12 cellular contexts compared by ENCODE assay signal in genomic region chr20:62120365-62120762, GRCh38. TPM values are rescaled to one million over a fixed set of nuclear protein-coding genes. Genes with fewer than 3 reads are reported as not detected.
A peak's percentile ranks its signal among the peaks of the same experiment; 100 is the strongest.
DNase-seq lines count a peak whose midpoint lies in the region; ATAC-seq and TF ChIP-seq lines count a peak whose summit lies in the region.
"Had no signal": no experiment of that assay in that cellular context is flagged by ENCODE, and none has a peak within 500 bp of the region (broad histone marks: within the 10 kb centered on the region; RNA-seq: fewer than 3 reads in every experiment).

No MANE protein-coding gene starts in this region.

- DNase-seq in CD4-positive, CD25-positive, alpha-beta regulatory T cell = no peak
- DNase-seq in HCT116 (ENCODE audit: low read depth, low spot score) = no peak
- DNase-seq in body of pancreas = no peak
- DNase-seq in neural crest cell (ENCODE audit: low read depth, low spot score) = no peak
- no peak for DNase-seq in ureter (ENCODE audit: low spot score)
- DNase-seq in stomach = no peak
- DNase-seq: Calu3; central memory CD4-positive, alpha-beta T cell; NCI-H187; SJCRH30; stimulated activated CD4-positive, alpha-beta T cell treated with anti-CD3 and anti-CD28 coated beads, Interleukin-4, amount 100 ng/mL, for 4 hours had no signal

- TF ChIP-seq EP300 in stomach (IDR thresholded peaks at IDR 0.05) = no peak

- no peaks in the 10 kb centered on the region for H3K9me2 ChIP-seq in HCT116 (ENCODE audit: insufficient read depth)

- H3K27me3 ChIP-seq in CD4-positive, CD25-positive, alpha-beta regulatory T cell (ENCODE audit: control insufficient read depth, insufficient read depth, low read length) = no peaks in the 10 kb centered on the region
- H3K27me3 ChIP-seq in HCT116 (ENCODE audit: insufficient read depth, low read length) (no peaks in the 10 kb centered on the region), body of pancreas (no peaks in the 10 kb centered on the region), stomach (peaks cover 0 to 46% (median 25%) of the 10 kb centered on the region in 3 donors)
- H3K27me3 ChIP-seq: SJCRH30 had no signal

- H2AFZ ChIP-seq in HCT116 (ENCODE audit: low read depth, low read length, poor library complexity, severe bottlenecking) = no peak overlapping the region

- TF ChIP-seq CTCF in HCT116 (IDR thresholded peaks at IDR 0.05 in 2 of 3, conservative IDR thresholded peaks at IDR 0.05 in 1 of 3; ENCODE audit: borderline replicate concordance in 1 of 3, insufficient read depth in 1 of 3, low read depth in 2 of 3, low read length in 2 of 3) = no peak
- TF ChIP-seq CTCF in body of pancreas (IDR thresholded peaks at IDR 0.05) = no peak
- no peak for TF ChIP-seq CTCF in neural crest cell (conservative IDR thresholded peaks at IDR 0.05)
- no peak for TF ChIP-seq CTCF in stomach (IDR thresholded peaks at IDR 0.05)

- TF ChIP-seq RAD21 in HCT116 (IDR thresholded peaks at IDR 0.05; ENCODE audit: low read depth) = no peak

- CTCF ChIA-PET in HCT116 (lab: Charles Lee) = interaction anchor here (1.8 kb wide), 1 partner anchor 110 kb away, joined by 8 read pairs; no protein-coding TSS in a partner anchor

- POLR2A ChIA-PET in HCT116 (lab: Charles Lee) = interaction anchor here (1.8 kb wide), 1 partner anchor 26 kb away, joined by 4 read pairs; no protein-coding TSS in a partner anchor

- TF ChIP-seq POLR2A in HCT116 (IDR thresholded peaks at IDR 0.05; ENCODE audit: borderline replicate concordance, extremely low read depth, insufficient read depth, insufficient read length) (no peak), body of pancreas (IDR thresholded peaks at IDR 0.05) (no peak), stomach (IDR thresholded peaks at IDR 0.05) (no peak)

- intact Hi-C loops in HCT116 (cut with micrococcal nuclease) (loop anchor here (5.0 kb wide), 1 partner anchor 53 kb away; the partner anchor contains the start of gene TAF4), body of pancreas (cut with DNase I) (no loop called here), stomach (cut with DNase I; ENCODE audit: low total_unique reads) (no loop called here)

- H4K20me1 ChIP-seq in HCT116 (ENCODE audit: insufficient read depth) = no peaks in the 10 kb centered on the region; the same call in 1 of the 2 replicates

- peak overlapping the region in 2 of 3 donors; percentile 92 to 97 for H3K27ac Mint-ChIP-seq in CD4-positive, CD25-positive, alpha-beta regulatory T cell
- no peak overlapping the region for H3K27ac Mint-ChIP-seq in neural crest cell (ENCODE audit: unreplicated experiment)

- WGBS in body of pancreas, 2 donors = 71 to 80% methylated on average over 5 of the region's 5 CpGs
- 89 to 95% (median 92%) methylated on average over 5 of the region's 5 CpGs for WGBS in stomach, 5 donors

- peak overlapping the region; percentile 64 to 93 (median 92) for H3K4me3 Mint-ChIP-seq in CD4-positive, CD25-positive, alpha-beta regulatory T cell
- peak overlapping the region; percentile 74 for H3K4me3 Mint-ChIP-seq in neural crest cell

- RAD21 ChIA-PET in HCT116 (lab: Charles Lee; ENCODE audit: low non-redundant PET in 1 of 2, low total read pairs in 2 of 2, uncharacterized antibody in 2 of 2, unreplicated experiment in 2 of 2) = interaction anchor here in 1 of 2 experiments (0.7 kb wide), 1 partner anchor 32 kb away, joined by 3 read pairs; no protein-coding TSS in a partner anchor

- H3K4me1 ChIP-seq in CD4-positive, CD25-positive, alpha-beta regulatory T cell (ENCODE audit: control insufficient read depth, insufficient read depth, low read length, poor library complexity, severe bottlenecking) = peaks cover 48% of the 10 kb centered on the region
- H3K4me1 ChIP-seq in HCT116 (ENCODE audit: control insufficient read depth in 1 of 2, insufficient read depth in 2 of 2, low read length in 2 of 2) = peaks cover 12 to 26% of the 10 kb centered on the region in 2 experiments
- peaks cover 46% of the 10 kb centered on the region for H3K4me1 ChIP-seq in body of pancreas
- peaks cover 18 to 39% (median 27%) of the 10 kb centered on the region in 4 donors for H3K4me1 ChIP-seq in stomach

- H3K9me3 ChIP-seq in CD4-positive, CD25-positive, alpha-beta regulatory T cell (ENCODE audit: control insufficient read depth in 2 of 2, low read length in 2 of 2) = no peaks in the 10 kb centered on the region
- no peaks in the 10 kb centered on the region for H3K9me3 ChIP-seq in HCT116 (ENCODE audit: control insufficient read depth in 1 of 2, insufficient read depth in 1 of 2, low read depth in 1 of 2, low read length in 2 of 2)
- no peaks in the 10 kb centered on the region for H3K9me3 ChIP-seq in body of pancreas
- H3K9me3 ChIP-seq in stomach = peaks cover 0 to 10% (median 2%) of the 10 kb centered on the region in 4 donors
- H3K9me3 ChIP-seq: SJCRH30 had no signal

- peaks cover 6% of the 10 kb centered on the region for H3K36me3 Mint-ChIP-seq in CD4-positive, CD25-positive, alpha-beta regulatory T cell
- peaks cover 9% of the 10 kb centered on the region for H3K36me3 Mint-ChIP-seq in neural crest cell (ENCODE audit: low read depth)

- no peak overlapping the region for H3K4me3 ChIP-seq in CD4-positive, CD25-positive, alpha-beta regulatory T cell (ENCODE audit: low read depth, low read length)
- H3K4me3 ChIP-seq in HCT116 (replicated peaks in 1 of 2; ENCODE audit: low read depth in 1 of 2, low read length in 2 of 2) = no peak overlapping the region
- H3K4me3 ChIP-seq in body of pancreas = no peak overlapping the region
- H3K4me3 ChIP-seq in stomach = no peak overlapping the region

- H3K36me3 ChIP-seq in CD4-positive, CD25-positive, alpha-beta regulatory T cell (ENCODE audit: control insufficient read depth, insufficient read depth, low read length) = peaks cover 9% of the 10 kb centered on the region
- H3K36me3 ChIP-seq in HCT116 (ENCODE audit: control insufficient read depth in 1 of 2, insufficient read depth in 2 of 2, low read length in 2 of 2) = peaks cover 2 to 4% of the 10 kb centered on the region in 2 experiments; a peak in 2 of 4 replicates
- peaks cover 0 to 3% of the 10 kb centered on the region in 2 donors for H3K36me3 ChIP-seq in body of pancreas (replicated peaks in 1 of 2; ENCODE audit: insufficient read depth in 1 of 2, low read depth in 2 of 2)
- H3K36me3 ChIP-seq in stomach = peaks cover 4 to 17% (median 10%) of the 10 kb centered on the region in 4 donors

- peaks cover 4 to 60% (median 32%) of the 10 kb centered on the region in 4 donors for H3K4me1 Mint-ChIP-seq in CD4-positive, CD25-positive, alpha-beta regulatory T cell
- H3K4me1 Mint-ChIP-seq in neural crest cell = peaks cover 34% of the 10 kb centered on the region

- H3K9me3 Mint-ChIP-seq in CD4-positive, CD25-positive, alpha-beta regulatory T cell = peaks cover 0 to 7% (median 0%) of the 10 kb centered on the region in 7 donors
- H3K9me3 Mint-ChIP-seq in neural crest cell = no peaks in the 10 kb centered on the region

- peak overlapping the region; percentile 90 for H3K27ac ChIP-seq in CD4-positive, CD25-positive, alpha-beta regulatory T cell (ENCODE audit: insufficient read depth, low read length, poor library complexity, severe bottlenecking)
- H3K27ac ChIP-seq in HCT116 (ENCODE audit: low read depth, low read length) (peak overlapping the region; percentile 97; the same call in 1 of the 2 replicates), body of pancreas (peak overlapping the region; percentile 30 to 99 (median 98)), stomach (peak overlapping the region in 2 of 5 donors; percentile 98)
- H3K27ac ChIP-seq: SJCRH30 had no signal

- H3K27me3 Mint-ChIP-seq in CD4-positive, CD25-positive, alpha-beta regulatory T cell = peaks cover 7% of the 10 kb centered on the region
- peaks cover 11% of the 10 kb centered on the region for H3K27me3 Mint-ChIP-seq in neural crest cell (ENCODE audit: low read depth)

- no TSS peak for BruUV-seq in HCT116 (replicated peaks; lab: Mats Ljungman, UMichigan)

- ATAC-seq in CD4-positive, CD25-positive, alpha-beta regulatory T cell (ENCODE audit: low read depth in 2 of 2) = no peak
- ATAC-seq in HCT116 (no peak), body of pancreas (no peak), HG02970 (IDR thresholded peaks at IDR 0.05; ENCODE audit: low FRiP score, unreplicated experiment) (no peak)

- H3K79me2 ChIP-seq in HCT116 (ENCODE audit: insufficient read depth, low read length) = peaks cover 24% of the 10 kb centered on the region

- H3K9ac ChIP-seq in HCT116 (ENCODE audit: low read length) = no peak overlapping the region

- H3K4me2 ChIP-seq in HCT116 (ENCODE audit: low read length) = peak overlapping the region; percentile 97; the same call in 1 of the 2 replicates

RNA-seq across cellular contexts. Expression of gene LSM14B, which starts 1.9 kb away (rescaled TPM):
- 33.7 TPM for total RNA-seq in CD4-positive, CD25-positive, alpha-beta regulatory T cell
- 1 to 10 TPM in 2 of 4 donors, under 1 TPM in 2; 0.65 to 1.9 (median 1.0) TPM for polyA plus RNA-seq in CD4-positive, CD25-positive, alpha-beta regulatory T cell
- total RNA-seq in HCT116 (2021; ENCODE audit: unreplicated experiment) (51.3 TPM), body of pancreas (10 to 100 TPM; 11.5 to 12.2 TPM), neural crest cell (97.1 TPM in 2 replicates), ureter (39.0 TPM), stomach (10 to 100 TPM in 4 of 5 donors, under 1 TPM in 1; 0.58 to 27.2 (median 15.6) TPM)
- polyA plus RNA-seq in HCT116 (2012) = 37.7 and 38.4 TPM in 2 replicates
- polyA plus RNA-seq in stomach = 10 to 100 TPM; 14.1 to 18.0 (median 14.9) TPM

RNA-seq across cellular contexts. Expression of gene PSMA7, which starts 22.8 kb away (rescaled TPM):
- total RNA-seq in CD4-positive, CD25-positive, alpha-beta regulatory T cell = 172 TPM
- polyA plus RNA-seq in CD4-positive, CD25-positive, alpha-beta regulatory T cell = 100 to 1,000 TPM; 512 to 670 (median 608) TPM
- total RNA-seq in HCT116 (2021; ENCODE audit: unreplicated experiment) (364 TPM), body of pancreas (100 to 1,000 TPM; 174 to 176 TPM), neural crest cell (318 and 322 TPM in 2 replicates), ureter (181 TPM), stomach (100 to 1,000 TPM; 119 to 202 (median 140) TPM)
- polyA plus RNA-seq in HCT116 (2012) = 399 and 428 TPM in 2 replicates
- polyA plus RNA-seq in stomach = 100 to 1,000 TPM; 245 to 280 (median 247) TPM

RNA-seq across cellular contexts. Expression of gene SS18L1, which starts 23.2 kb away (rescaled TPM):
- 21.0 TPM for total RNA-seq in CD4-positive, CD25-positive, alpha-beta regulatory T cell
- polyA plus RNA-seq in CD4-positive, CD25-positive, alpha-beta regulatory T cell = under 1 TPM; 0.39 to 0.98 (median 0.73) TPM
- total RNA-seq in HCT116 (2021; ENCODE audit: unreplicated experiment) (28.1 TPM), body of pancreas (10 to 100 TPM; 11.4 to 14.5 TPM), neural crest cell (29.6 and 30.0 TPM in 2 replicates), ureter (15.6 TPM), stomach (10 to 100 TPM in 3 of 5 donors, 1 to 10 TPM in 2; 5.8 to 34.8 (median 13.0) TPM)
- 16.7 and 20.6 TPM in 2 replicates for polyA plus RNA-seq in HCT116 (2012)
- polyA plus RNA-seq in stomach = 1 to 10 TPM; 5.5 to 9.6 (median 6.1) TPM

RNA-seq across cellular contexts. Expression of gene TAF4, which starts 54.7 kb away (rescaled TPM):
- total RNA-seq in CD4-positive, CD25-positive, alpha-beta regulatory T cell = 20.4 TPM
- 1 to 10 TPM in 1 of 4 donors, under 1 TPM in 3; 0.76 to 2.6 (median 0.87) TPM for polyA plus RNA-seq in CD4-positive, CD25-positive, alpha-beta regulatory T cell
- total RNA-seq in HCT116 (2021; ENCODE audit: unreplicated experiment) (26.8 TPM), body of pancreas (10 to 100 TPM; 12.7 to 29.0 TPM), neural crest cell (33.6 and 35.1 TPM in 2 replicates), ureter (31.3 TPM), stomach (10 to 100 TPM in 4 of 5 donors, 1 to 10 TPM in 1; 9.5 to 33.9 (median 22.6) TPM)
- polyA plus RNA-seq in HCT116 (2012) = 16.1 and 18.1 TPM in 2 replicates
- polyA plus RNA-seq in stomach = 1 to 10 TPM; 3.2 to 4.3 (median 3.8) TPM
